In genomic region chr1:236066054-236066453, GRCh38 we compare ENCODE assay signal across 10 cellular contexts. TPM values are rescaled to one million over a fixed set of nuclear protein-coding genes. Genes with fewer than 3 reads are reported as not detected.
DNase-seq lines count a peak whose midpoint lies in the region; ATAC-seq, FAIRE-seq and TF ChIP-seq lines count a peak whose summit lies in the region.
"Had no signal": no experiment of that assay in that cellular context is flagged by ENCODE, and none has a peak within 500 bp of the region (broad histone marks: within the 10 kb centered on the region; RNA-seq: fewer than 3 reads in every experiment).

No MANE protein-coding gene starts in this region.

- H3K27me3 ChIP-seq in HUES6 (ENCODE audit: control insufficient read depth, insufficient read depth, low read length) (peaks cover 39% of the 10 kb centered on the region), skeletal muscle tissue (ENCODE audit: control insufficient read depth in 3 of 3, insufficient read depth in 3 of 3, low read length in 3 of 3) (peaks cover 14 to 22% (median 19%) of the 10 kb centered on the region in 3 donors)

- no peak overlapping the region for H3K27ac Mint-ChIP-seq in activated naive CD8-positive, alpha-beta T cell treated with anti-CD3 and anti-CD28 coated beads, Interleukin-2, amount 10 ng/mL, durations not matched to agents 7 days and 5 days
- H3K27ac Mint-ChIP-seq: activated CD4-positive, alpha-beta memory T cell treated with anti-CD3 and anti-CD28 coated beads, Interleukin-2, amount 10 ng/mL, durations not matched to agents 7 days and 5 days had no signal

- H3K27ac ChIP-seq in HUES6 (ENCODE audit: low read depth, low read length), result no peak overlapping the region
- peak overlapping the region; percentile 95 to 96 for H3K27ac ChIP-seq in kidney (ENCODE audit: low read depth in 2 of 2, low read length in 2 of 2)
- H3K27ac ChIP-seq in skeletal muscle tissue (ENCODE audit: low read depth, low read length), result peak overlapping the region; percentile 81

- ATAC-seq in activated naive CD8-positive, alpha-beta T cell treated with anti-CD3 and anti-CD28 coated beads, Interleukin-2, amount 10 ng/mL, durations not matched to agents 7 days and 5 days (ENCODE audit: low read depth), result no peak

- H3K27me3 Mint-ChIP-seq in activated naive CD8-positive, alpha-beta T cell treated with anti-CD3 and anti-CD28 coated beads, Interleukin-2, amount 10 ng/mL, durations not matched to agents 7 days and 5 days, result peaks cover 47% of the 10 kb centered on the region

- H3K4me1 ChIP-seq in HUES6 (ENCODE audit: control insufficient read depth, insufficient read depth, low read length) (peaks cover 13% of the 10 kb centered on the region), kidney (ENCODE audit: control insufficient read depth in 1 of 2, insufficient read depth in 1 of 2, low read depth in 1 of 2, low read length in 2 of 2) (peaks cover 5 to 9% of the 10 kb centered on the region in 2 donors), skeletal muscle tissue (ENCODE audit: control insufficient read depth in 3 of 3, insufficient read depth in 3 of 3, low read length in 3 of 3) (peaks cover 7 to 20% (median 13%) of the 10 kb centered on the region in 3 donors)

- H3K9ac ChIP-seq in HUES6 (ENCODE audit: low read length), result no peak overlapping the region
- H3K9ac ChIP-seq in kidney (ENCODE audit: low read length in 2 of 2), result peak overlapping the region; percentile 6 to 87
- no peak overlapping the region for H3K9ac ChIP-seq in skeletal muscle tissue (ENCODE audit: low read depth in 1 of 3, low read length in 3 of 3)

- TF ChIP-seq CTCF in kidney (IDR thresholded peaks at IDR 0.05; ENCODE audit: borderline replicate concordance, extremely low read depth, insufficient read depth), result no peak

- H3K4me3 ChIP-seq in HUES6 (ENCODE audit: low read depth, low read length), result peak overlapping the region; percentile 80
- peak overlapping the region; percentile 73 to 84 for H3K4me3 ChIP-seq in kidney (ENCODE audit: low read length in 2 of 2)
- no peak overlapping the region for H3K4me3 ChIP-seq in skeletal muscle tissue (ENCODE audit: low read length in 3 of 3)

- H3K9me3 ChIP-seq in HUES6 (ENCODE audit: control insufficient read depth, insufficient read depth, low read depth, low read length) (0 out of 2 replicates have a peak, but pooled peaks cover 3% of the 10 kb centered on the region), kidney (ENCODE audit: control insufficient read depth in 1 of 2, low read length in 2 of 2) (no peaks in the 10 kb centered on the region), skeletal muscle tissue (ENCODE audit: control insufficient read depth in 3 of 3, low read length in 3 of 3) (peaks cover 3 to 4% (median 4%) of the 10 kb centered on the region in 3 donors)

- peaks cover 6% of the 10 kb centered on the region for H3K9me3 Mint-ChIP-seq in activated naive CD8-positive, alpha-beta T cell treated with anti-CD3 and anti-CD28 coated beads, Interleukin-2, amount 10 ng/mL, durations not matched to agents 7 days and 5 days

- H3K4me3 Mint-ChIP-seq in activated naive CD8-positive, alpha-beta T cell treated with anti-CD3 and anti-CD28 coated beads, Interleukin-2, amount 10 ng/mL, durations not matched to agents 7 days and 5 days, result peak overlapping the region; percentile 33

- H3K36me3 Mint-ChIP-seq in activated naive CD8-positive, alpha-beta T cell treated with anti-CD3 and anti-CD28 coated beads, Interleukin-2, amount 10 ng/mL, durations not matched to agents 7 days and 5 days, result peaks cover 2% of the 10 kb centered on the region

- FAIRE-seq in kidney (lab: Jason Lieb, UNC), result no peak

- no peak for DNase-seq in activated naive CD8-positive, alpha-beta T cell treated with anti-CD3 and anti-CD28 coated beads, Interleukin-2, amount 10 ng/mL, durations not matched to agents 7 days and 5 days
- DNase-seq in kidney (no peak), pons (ENCODE audit: low spot score) (no peak), A172 (ENCODE audit: low spot score) (no peak)
- DNase-seq in stimulated activated naive CD4-positive, alpha-beta T cell (lab: John Stamatoyannopoulos, UW), result no peak
- DNase-seq in stimulated activated CD4-positive, alpha-beta T cell treated with anti-CD3 and anti-CD28 coated beads, Interleukin-12 subunit alpha, Interleukin-12 subunit beta, amount 100 ng/mL, for 4 hours, result no peak
- DNase-seq: NCI-H2081 had no signal

- peaks cover 18% of the 10 kb centered on the region for H3K4me1 Mint-ChIP-seq in activated naive CD8-positive, alpha-beta T cell treated with anti-CD3 and anti-CD28 coated beads, Interleukin-2, amount 10 ng/mL, durations not matched to agents 7 days and 5 days

- intact Hi-C loops in kidney (cut with DNase I), result no loop called here

- POLR2A ChIA-PET in activated naive CD8-positive, alpha-beta T cell treated with anti-CD3 and anti-CD28 coated beads, Interleukin-2, amount 10 ng/mL, durations not matched to agents 7 days and 5 days (lab: Charles Lee), result interaction anchor here (0.5 kb wide), 1 partner anchor 68 kb away, joined by 5 read pairs; no protein-coding TSS in a partner anchor

- H3K36me3 ChIP-seq in HUES6 (ENCODE audit: control insufficient read depth, insufficient read depth, low read length), result no peaks in the 10 kb centered on the region
- no peaks in the 10 kb centered on the region for H3K36me3 ChIP-seq in kidney (ENCODE audit: control insufficient read depth in 1 of 2, insufficient read depth in 2 of 2, low read length in 2 of 2)
- H3K36me3 ChIP-seq in skeletal muscle tissue (ENCODE audit: control insufficient read depth in 3 of 3, insufficient read depth in 3 of 3, low read length in 3 of 3), result no peaks in the 10 kb centered on the region

RNA-seq across cellular contexts. Expression of gene NID1, which starts 1.2 kb away (rescaled TPM):
- under 1 TPM; 0.14 to 0.19 TPM for total RNA-seq in activated naive CD8-positive, alpha-beta T cell treated with anti-CD3 and anti-CD28 coated beads, Interleukin-2, amount 10 ng/mL, durations not matched to agents 7 days and 5 days
- 70.1 TPM for total RNA-seq in kidney
- 7.4 TPM for polyA plus RNA-seq in kidney (ENCODE audit: insufficient read depth, low read depth, low replicate concordance)
- total RNA-seq in skeletal muscle tissue, result 107 TPM
- total RNA-seq in A172 (2014; rRNA removed; shearing (Covaris generic)), result 52.1 and 57.5 TPM in 2 replicates

Comparison
In these comparisons a context has a peak if more than half of its experiments do, and no peak if none do; other contexts are left out.
1. H3K4me3 ChIP-seq: peak in HUES6 (single experiment) and kidney (2 of 2); none in skeletal muscle tissue (0 of 3).
2. H3K9ac ChIP-seq: peak in kidney (2 of 2); none in HUES6 (single experiment) and skeletal muscle tissue (0 of 3).
3. RNA of gene NID1, which starts 1.2 kb away (total RNA-seq): 107 TPM in skeletal muscle tissue (single experiment), 70.1 TPM in kidney (single experiment) and 52.1 to 57.5 TPM in A172; 0.14 to 0.19 TPM in activated naive CD8-positive, alpha-beta T cell treated with anti-CD3 and anti-CD28 coated beads, Interleukin-2, amount 10 ng/mL, durations not matched to agents 7 days and 5 days; every median in the first group is over 10 times any median in the second.